Comparison of ENCODE assay signal across 22 cellular contexts in the genomic region with DNA sequence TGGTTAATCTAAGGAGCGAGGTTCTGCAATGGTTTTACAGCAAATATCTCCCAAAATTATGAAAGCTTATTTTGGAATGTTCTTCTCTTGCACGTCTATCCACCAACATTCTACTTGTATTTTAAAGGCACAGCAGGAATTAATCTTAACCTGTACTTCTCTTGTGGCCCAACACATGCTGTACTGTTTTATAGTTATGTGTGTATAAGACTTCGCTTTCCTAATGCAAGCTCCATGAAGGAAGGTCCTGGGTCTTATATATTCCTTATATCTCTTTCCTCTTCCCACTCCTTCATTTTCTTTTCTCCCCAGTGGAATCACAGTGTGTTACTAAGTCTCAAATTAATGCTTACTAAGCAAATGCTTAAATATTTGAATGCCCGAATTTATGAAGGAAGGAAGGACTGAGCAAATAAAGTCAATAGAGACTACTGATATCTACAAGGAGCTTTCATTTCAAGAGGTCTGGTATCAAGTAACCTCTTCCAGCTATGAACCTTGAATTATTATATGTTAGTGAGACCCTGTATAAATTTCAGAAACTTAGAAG. TPM values are rescaled to one million over a fixed set of nuclear protein-coding genes. Genes with fewer than 3 reads are reported as not detected.
"Had no signal": no experiment of that assay in that cellular context is flagged by ENCODE, and none has a peak within 500 bp of the region (broad histone marks: within the 10 kb centered on the region; RNA-seq: fewer than 3 reads in every experiment).

No MANE protein-coding gene starts in this region.

- H3K79me2 ChIP-seq: parathyroid adenoma had no signal

- H3K4me1 ChIP-seq: gastroesophageal sphincter, parathyroid adenoma, suprapubic skin, tibial nerve had no signal

- H2AFZ ChIP-seq: parathyroid adenoma had no signal

- H3K36me3 ChIP-seq: gastroesophageal sphincter, suprapubic skin, tibial nerve, WERI-Rb-1 had no signal

- ATAC-seq: activated CD8-positive, alpha-beta T cell treated with anti-CD3 and anti-CD28 coated beads, Interleukin-2, amount 10 ng/mL, durations not matched to agents 7 days and 5 days; activated naive CD8-positive, alpha-beta T cell treated with anti-CD3 and anti-CD28 coated beads, Interleukin-2, amount 50 U/mL, for 24 hours; esophagus mucosa; gastroesophageal sphincter; right cardiac atrium; stimulated activated effector memory CD8-positive, alpha-beta T cell treated with anti-CD3 and anti-CD28 coated beads, Interleukin-12 subunit alpha, Interleukin-12 subunit beta, amount 100 ng/mL, for 72 hours; stimulated activated naive CD8-positive, alpha-beta T cell treated with anti-CD3 and anti-CD28 coated beads, Interleukin-15, amount 100 ng/mL, for 72 hours had no signal

- H3K27ac ChIP-seq: gastroesophageal sphincter, parathyroid adenoma, suprapubic skin, tibial nerve, WERI-Rb-1 had no signal

- H3K4me3 ChIP-seq: gastroesophageal sphincter, suprapubic skin, tibial nerve had no signal

- H3K27me3 ChIP-seq: gastroesophageal sphincter, suprapubic skin, tibial nerve had no signal

- DNase-seq: activated CD4-positive, alpha-beta T cell treated with anti-CD3 and anti-CD28 coated beads, Interleukin-2, amount 10 ng/mL, durations not matched to agents 7 days and 5 days; activated CD4-positive, CD25-positive, alpha-beta regulatory T cell treated with anti-CD3 and anti-CD28 coated beads, Interleukin-2, amount 50 U/mL, for 72 hours; activated CD8-positive, alpha-beta T cell treated with anti-CD3 and anti-CD28 coated beads, Interleukin-2, amount 10 ng/mL, durations not matched to agents 7 days and 5 days; activated gamma-delta T cell; activated naive CD4-positive, alpha-beta T cell treated with anti-CD3 and anti-CD28 coated beads, Interleukin-2, amount 50 U/mL, for 16 hours; activated naive CD8-positive, alpha-beta T cell treated with anti-CD3 and anti-CD28 coated beads, Interleukin-2, amount 50 U/mL, for 24 hours; caudate nucleus; effector CD8-positive, alpha-beta T cell; head of caudate nucleus; nephron progenitor cell; right cardiac atrium; stimulated activated CD4-positive, alpha-beta T cell treated with anti-CD3 and anti-CD28 coated beads, Interleukin-2, amount 100 ng/mL, for 24 hours; stimulated activated naive CD8-positive, alpha-beta T cell treated with anti-CD3 and anti-CD28 coated beads, Interleukin-15, amount 100 ng/mL, for 72 hours; WERI-Rb-1 had no signal

- H3K9ac ChIP-seq: parathyroid adenoma had no signal

- H3K9me3 ChIP-seq: gastroesophageal sphincter, suprapubic skin, tibial nerve had no signal

RNA-seq across cellular contexts. Expression of gene TMEM26, which starts 14.0 kb away (rescaled TPM):
- total RNA-seq: activated CD4-positive, alpha-beta T cell treated with anti-CD3 and anti-CD28 coated beads, Interleukin-2, amount 10 ng/mL, durations not matched to agents 7 days and 5 days; activated CD8-positive, alpha-beta T cell treated with anti-CD3 and anti-CD28 coated beads, Interleukin-2, amount 10 ng/mL, durations not matched to agents 7 days and 5 days; activated T-helper 1 cell treated with anti-CD3 and anti-CD28 coated beads, Interleukin-12 subunit alpha, Interleukin-12 subunit beta, Interleukin-2, Interleukin-4 antibody, amounts not matched to agents 30 ng/mL and 10 ng/mL and 1 ng/mL, durations not matched to agents 14 hours and 24 hours and 36 hours; mononuclear cell; suprapubic skin had no signal
